ENCODE assay signal across 25 cellular contexts in genomic region chr17:63822537-63822936, GRCh38. TPM values are rescaled to one million over a fixed set of nuclear protein-coding genes. Genes with fewer than 3 reads are reported as not detected.
DNase-seq lines count a peak whose midpoint lies in the region; ATAC-seq and TF ChIP-seq lines count a peak whose summit lies in the region.
"Had no signal": no experiment of that assay in that cellular context is flagged by ENCODE, and none has a peak within 500 bp of the region (broad histone marks: within the 10 kb centered on the region; RNA-seq: fewer than 3 reads in every experiment).

No MANE protein-coding gene starts in this region.

- peak overlapping the region; percentile 65 for H3K27ac Mint-ChIP-seq in activated CD8-positive, alpha-beta T cell treated with anti-CD3 and anti-CD28 coated beads for 36 hours
- peak overlapping the region in 5 of 6 donors; percentile 38 to 89 (median 76) for H3K27ac Mint-ChIP-seq in naive B cell
- peak overlapping the region; percentile 89 for H3K27ac Mint-ChIP-seq in stimulated activated naive B cell treated with anti-CD40 and anti-IgM and Interleukin-4, amounts not matched to agents 10 μg/mL and 1 μg/mL and 100 μg/mL, for 72 hours
- H3K27ac Mint-ChIP-seq: neural progenitor cell had no signal

- H3K27ac ChIP-seq in right atrium auricular region: peak overlapping the region; percentile 64 to 68
- H3K27ac ChIP-seq in heart left ventricle: no peak overlapping the region
- H3K27ac ChIP-seq: neural progenitor cell, right lobe of liver, VCaP had no signal

- ATAC-seq in heart left ventricle: no peak
- ATAC-seq in activated CD8-positive, alpha-beta T cell treated with anti-CD3 and anti-CD28 coated beads for 36 hours: no peak
- ATAC-seq in naive B cell (ENCODE audit: low read depth in 2 of 2): no peak
- ATAC-seq in stimulated activated naive B cell treated with anti-CD40 and anti-IgM and Interleukin-4, amounts not matched to agents 10 μg/mL and 1 μg/mL and 100 μg/mL, for 72 hours (replicated peaks): no peak
- ATAC-seq: PC-3, right lobe of liver had no signal

- no peak overlapping the region for H3K4me3 Mint-ChIP-seq in activated CD8-positive, alpha-beta T cell treated with anti-CD3 and anti-CD28 coated beads for 36 hours
- H3K4me3 Mint-ChIP-seq in naive B cell: peak overlapping the region in 2 of 8 donors; percentile 64 to 65
- H3K4me3 Mint-ChIP-seq in stimulated activated naive B cell treated with anti-CD40 and anti-IgM and Interleukin-4, amounts not matched to agents 10 μg/mL and 1 μg/mL and 100 μg/mL, for 72 hours: peak overlapping the region in 1 of 2 donors; percentile 6
- H3K4me3 Mint-ChIP-seq: neural progenitor cell had no signal

- H3K4me1 Mint-ChIP-seq in activated CD8-positive, alpha-beta T cell treated with anti-CD3 and anti-CD28 coated beads for 36 hours (ENCODE audit: low read depth): peaks cover 47% of the 10 kb centered on the region
- H3K4me1 Mint-ChIP-seq in naive B cell: peaks cover 56 to 64% (median 58%) of the 10 kb centered on the region in 3 donors
- peaks cover 44 to 80% of the 10 kb centered on the region in 2 donors for H3K4me1 Mint-ChIP-seq in stimulated activated naive B cell treated with anti-CD40 and anti-IgM and Interleukin-4, amounts not matched to agents 10 μg/mL and 1 μg/mL and 100 μg/mL, for 72 hours

- intact Hi-C loops in heart left ventricle (cut with DNase I): loop anchor here in 4 of 10 donors (5.0 to 10.0 kb wide), 3 partner anchors 45 to 682 kb away; partner anchors contain the start of genes CCDC47 (in 2 of the 4), DDX42 (in 2 of the 4), CEP95 (in 1 of the 4) and DDX5 (in 1 of the 4)
- intact Hi-C loops in activated CD8-positive, alpha-beta T cell treated with anti-CD3 and anti-CD28 coated beads for 36 hours (cut with micrococcal nuclease): no loop called here

- H3K36me3 ChIP-seq in right atrium auricular region (peaks cover 78% of the 10 kb centered on the region), heart left ventricle (peaks cover 0 to 84% (median 83%) of the 10 kb centered on the region in 9 donors)

- TF ChIP-seq CTCF in right atrium auricular region (IDR thresholded peaks at IDR 0.05): no peak
- TF ChIP-seq CTCF in heart left ventricle (IDR thresholded peaks at IDR 0.05): no peak
- no peak for TF ChIP-seq CTCF in activated CD8-positive, alpha-beta T cell treated with anti-CD3 and anti-CD28 coated beads for 36 hours (IDR thresholded peaks at IDR 0.05)

- H3K36me3 Mint-ChIP-seq in activated CD8-positive, alpha-beta T cell treated with anti-CD3 and anti-CD28 coated beads for 36 hours (ENCODE audit: low read depth): peaks cover 88% of the 10 kb centered on the region
- H3K36me3 Mint-ChIP-seq in naive B cell: peaks cover 16 to 58% of the 10 kb centered on the region in 2 donors
- peaks cover 56 to 94% of the 10 kb centered on the region in 2 donors for H3K36me3 Mint-ChIP-seq in stimulated activated naive B cell treated with anti-CD40 and anti-IgM and Interleukin-4, amounts not matched to agents 10 μg/mL and 1 μg/mL and 100 μg/mL, for 72 hours

- no peaks in the 10 kb centered on the region for H3K9me3 Mint-ChIP-seq in activated CD8-positive, alpha-beta T cell treated with anti-CD3 and anti-CD28 coated beads for 36 hours
- no peaks in the 10 kb centered on the region for H3K9me3 Mint-ChIP-seq in naive B cell
- H3K9me3 Mint-ChIP-seq in stimulated activated naive B cell treated with anti-CD40 and anti-IgM and Interleukin-4, amounts not matched to agents 10 μg/mL and 1 μg/mL and 100 μg/mL, for 72 hours: no peaks in the 10 kb centered on the region
- H3K9me3 Mint-ChIP-seq: CD4-positive, CD25-positive, alpha-beta regulatory T cell; neural progenitor cell had no signal

- H3K27me3 ChIP-seq in right atrium auricular region (no peaks in the 10 kb centered on the region), heart left ventricle (no peaks in the 10 kb centered on the region)
- H3K27me3 ChIP-seq: neural progenitor cell, right lobe of liver had no signal

- POLR2A ChIA-PET in activated CD8-positive, alpha-beta T cell treated with anti-CD3 and anti-CD28 coated beads for 36 hours (lab: Charles Lee): interaction anchor here (2.6 to 7.9 kb wide), 2 partner anchors 10 to 20 kb away, joined by 12 to 66 read pairs; partner anchors contain the start of gene SMARCD2

- H3K4me3 ChIP-seq in right atrium auricular region (no peak overlapping the region), heart left ventricle (no peak overlapping the region)
- H3K4me3 ChIP-seq: neural progenitor cell, right lobe of liver had no signal

- no peaks in the 10 kb centered on the region for H3K9me3 ChIP-seq in right atrium auricular region
- H3K9me3 ChIP-seq in heart left ventricle: no peaks in the 10 kb centered on the region
- H3K9me3 ChIP-seq: right lobe of liver had no signal

- CTCF ChIA-PET in activated CD8-positive, alpha-beta T cell treated with anti-CD3 and anti-CD28 coated beads for 36 hours (lab: Charles Lee): interaction anchor here (2.6 kb wide), 1 partner anchor 13 kb away, joined by 9 read pairs; no protein-coding TSS in a partner anchor

- DNase-seq in right atrium auricular region (ENCODE audit: low spot score) (no peak), heart left ventricle (no peak), naive B cell (no peak), DMS79 (lab: John Stamatoyannopoulos, UW) (no peak), NCI-H1694 treated with DMSO at 0.1 percent for 48 hours (lab: John Stamatoyannopoulos, UW) (no peak), NCI-H1092 (lab: John Stamatoyannopoulos, UW) (no peak)
- no peak for DNase-seq in activated CD8-positive, alpha-beta T cell treated with anti-CD3 and anti-CD28 coated beads for 36 hours
- DNase-seq in stimulated activated naive B cell treated with anti-CD40 and anti-IgM and Interleukin-4, amounts not matched to agents 10 μg/mL and 1 μg/mL and 100 μg/mL, for 72 hours: no peak
- DNase-seq: activated CD4-positive, alpha-beta T cell treated with anti-CD3 and anti-CD28 coated beads, Interleukin-2, amount 50 U/mL, for 1 hour; activated CD8-positive, alpha-beta memory T cell treated with anti-CD3 and anti-CD28 coated beads, Interleukin-2, amount 50 U/mL, for 4 hours; activated gamma-delta T cell; amniotic stem cell; CD4-positive, CD25-positive, alpha-beta regulatory T cell; effector CD4-positive, alpha-beta T cell; head of caudate nucleus; Karpas-422; MV-4-11; NCI-H2171 treated with DMSO at 0.1 percent for 48 hours; NCI-H524; PC-3; posterior cingulate gyrus; right lobe of liver; stimulated activated CD4-positive, alpha-beta T cell treated with anti-CD3 and anti-CD28 coated beads, Interleukin-2, amount 100 ng/mL, for 48 hours had no signal

- no peak for TF ChIP-seq POLR2A in heart left ventricle (IDR thresholded peaks at IDR 0.05)

- H3K4me1 ChIP-seq in right atrium auricular region (peaks cover 0 to 37% of the 10 kb centered on the region in 2 donors), heart left ventricle (peaks cover 2 to 24% (median 11%) of the 10 kb centered on the region in 12 donors)

- no peaks in the 10 kb centered on the region for H3K27me3 Mint-ChIP-seq in activated CD8-positive, alpha-beta T cell treated with anti-CD3 and anti-CD28 coated beads for 36 hours
- no peaks in the 10 kb centered on the region for H3K27me3 Mint-ChIP-seq in naive B cell
- no peaks in the 10 kb centered on the region for H3K27me3 Mint-ChIP-seq in stimulated activated naive B cell treated with anti-CD40 and anti-IgM and Interleukin-4, amounts not matched to agents 10 μg/mL and 1 μg/mL and 100 μg/mL, for 72 hours
- H3K27me3 Mint-ChIP-seq: CD4-positive, CD25-positive, alpha-beta regulatory T cell had no signal

RNA-seq across cellular contexts. Expression of gene PSMC5, which starts 4.7 kb away (rescaled TPM):
- total RNA-seq in right atrium auricular region (100 to 1,000 TPM in 1 of 2 donors, 10 to 100 TPM in 1; 59.3 to 105 TPM), heart left ventricle (100 to 1,000 TPM in 7 of 9 donors, 10 to 100 TPM in 2; 64.7 to 143 (median 113) TPM)
- polyA plus RNA-seq in heart left ventricle (100 to 1,000 TPM; 164 to 189 TPM), naive B cell (ENCODE audit: low read depth in 6 of 6) (100 to 1,000 TPM; 107 to 220 (median 118) TPM)
- total RNA-seq in activated CD8-positive, alpha-beta T cell treated with anti-CD3 and anti-CD28 coated beads for 36 hours: 100 to 1,000 TPM; 155 to 157 TPM

RNA-seq across cellular contexts. Expression of gene FTSJ3, which starts 4.9 kb away (rescaled TPM):
- total RNA-seq in right atrium auricular region (10 to 100 TPM; 24.3 to 58.0 TPM), heart left ventricle (10 to 100 TPM; 22.1 to 46.5 (median 25.7) TPM)
- polyA plus RNA-seq in heart left ventricle (10 to 100 TPM; 12.5 to 44.6 TPM), naive B cell (ENCODE audit: low read depth in 6 of 6) (10 to 100 TPM in 5 of 6 donors, 1 to 10 TPM in 1; 3.8 to 35.5 (median 22.2) TPM)
- 10 to 100 TPM; 58.3 to 60.9 TPM for total RNA-seq in activated CD8-positive, alpha-beta T cell treated with anti-CD3 and anti-CD28 coated beads for 36 hours

RNA-seq across cellular contexts. Expression of gene SMARCD2, which starts 19.9 kb away (rescaled TPM):
- total RNA-seq in right atrium auricular region (10 to 100 TPM; 30.4 to 51.3 TPM), heart left ventricle (10 to 100 TPM; 11.3 to 40.9 (median 24.1) TPM)
- polyA plus RNA-seq in heart left ventricle (10 to 100 TPM; 16.5 to 26.9 TPM), naive B cell (ENCODE audit: low read depth in 6 of 6) (100 to 1,000 TPM in 2 of 6 donors, 10 to 100 TPM in 4; 62.0 to 142 (median 95.1) TPM)
- 100 to 1,000 TPM in 1 of 2 experiments, 10 to 100 TPM in 1; 99.4 to 103 TPM for total RNA-seq in activated CD8-positive, alpha-beta T cell treated with anti-CD3 and anti-CD28 coated beads for 36 hours

RNA-seq across cellular contexts. Expression of gene DDX42, which starts 48.6 kb away (rescaled TPM):
- 10 to 100 TPM; 39.9 to 41.0 TPM for total RNA-seq in right atrium auricular region
- total RNA-seq in heart left ventricle: 10 to 100 TPM; 30.1 to 75.0 (median 61.0) TPM
- polyA plus RNA-seq in heart left ventricle: 10 to 100 TPM; 34.4 to 44.8 TPM
- total RNA-seq in activated CD8-positive, alpha-beta T cell treated with anti-CD3 and anti-CD28 coated beads for 36 hours: 10 to 100 TPM; 91.9 to 96.0 TPM
- polyA plus RNA-seq in naive B cell (ENCODE audit: low read depth in 6 of 6): 10 to 100 TPM in 4 of 6 donors, 1 to 10 TPM in 2; 6.3 to 24.1 (median 13.5) TPM

RNA-seq across cellular contexts. Expression of gene CCDC47, which starts 49.1 kb away (rescaled TPM):
- total RNA-seq in right atrium auricular region: 10 to 100 TPM; 57.1 to 69.7 TPM
- total RNA-seq in heart left ventricle: 100 to 1,000 TPM in 2 of 9 donors, 10 to 100 TPM in 7; 54.4 to 115 (median 84.3) TPM
- 100 to 1,000 TPM in 1 of 2 donors, 10 to 100 TPM in 1; 38.4 to 139 TPM for polyA plus RNA-seq in heart left ventricle
- total RNA-seq in activated CD8-positive, alpha-beta T cell treated with anti-CD3 and anti-CD28 coated beads for 36 hours: 10 to 100 TPM; 63.0 to 64.4 TPM
- polyA plus RNA-seq in naive B cell (ENCODE audit: low read depth in 6 of 6): 10 to 100 TPM; 27.1 to 46.1 (median 36.3) TPM

Comparison
In these comparisons a context has a peak if more than half of its experiments do, and no peak if none do; other contexts are left out.
1. H3K27ac ChIP-seq: peak in right atrium auricular region (2 of 2); none in heart left ventricle (0 of 12).
2. Peak in every context shown above with its lines, with median percentiles within 50 percentile points of each other: H3K27ac Mint-ChIP-seq.